Comparison of ENCODE assay signal across 20 cellular contexts in genomic region chr10:123746016-123746415, GRCh38.
"Had no signal": no experiment of that assay in that cellular context is flagged by ENCODE, and none has a peak within 500 bp of the region (broad histone marks: within the 10 kb centered on the region; RNA-seq: fewer than 3 reads in every experiment).

No MANE protein-coding gene starts in this region.

- ATAC-seq: activated CD4-positive, CD25-positive, alpha-beta regulatory T cell treated with anti-CD3 and anti-CD28 coated beads, Interleukin-2, amount 50 U/mL, for 24 hours; activated CD8-positive, alpha-beta memory T cell treated with anti-CD3 and anti-CD28 coated beads, Interleukin-2, amount 10 ng/mL, durations not matched to agents 7 days and 5 days had no signal

- DNase-seq: activated CD4-positive, alpha-beta T cell treated with anti-CD3 and anti-CD28 coated beads for 48 hours; activated CD4-positive, alpha-beta T cell treated with anti-CD3 and anti-CD28 coated beads, Interleukin-2, amount 50 U/mL, for 48 hours; activated CD8-positive, alpha-beta memory T cell treated with anti-CD3 and anti-CD28 coated beads, Interleukin-2, amount 10 ng/mL, durations not matched to agents 7 days and 5 days; activated effector memory CD4-positive, alpha-beta T cell treated with Interleukin-2 at 50 U/mL for 16 hours; activated naive CD4-positive, alpha-beta T cell; activated T-cell treated with anti-CD3 and anti-CD28 coated beads, Interleukin-2, amount 50 U/mL, for 24 hours; aorta; MM.1S; NCI-H1105 treated with DMSO at 0.1 percent for 48 hours; NCI-H1436 treated with DMSO at 0.1 percent for 48 hours; NCI-H187; NCI-H2081; NCI-H345; NCI-H510A; NCI-H526 treated with DMSO at 0.1 percent for 48 hours; NCI-H82; OCI-M1; SHP77; T-helper 1 cell had no signal
